28 cellular contexts compared by ENCODE assay signal in genomic region chr5:154394328-154394727, GRCh38. TPM values are rescaled to one million over a fixed set of nuclear protein-coding genes. Genes with fewer than 3 reads are reported as not detected.
DNase-seq lines count a peak whose midpoint lies in the region; ATAC-seq, FAIRE-seq and TF ChIP-seq lines count a peak whose summit lies in the region.
"Had no signal": no experiment of that assay in that cellular context is flagged by ENCODE, and none has a peak within 500 bp of the region (broad histone marks: within the 10 kb centered on the region; RNA-seq: fewer than 3 reads in every experiment).

No MANE protein-coding gene starts in this region.

- peaks cover 4 to 11% of the 10 kb centered on the region in 2 donors for H3K36me3 ChIP-seq in kidney (ENCODE audit: control insufficient read depth in 1 of 2, insufficient read depth in 2 of 2, low read length in 2 of 2)
- H3K36me3 ChIP-seq: breast epithelium, WERI-Rb-1 had no signal

- no peaks in the 10 kb centered on the region for H3K27me3 ChIP-seq in foreskin keratinocyte
- H3K27me3 ChIP-seq: breast epithelium, esophagus squamous epithelium, upper lobe of right lung had no signal

- no peak overlapping the region for H3K9ac ChIP-seq in kidney (ENCODE audit: low read length in 2 of 2)
- H3K9ac ChIP-seq: SK-N-SH had no signal

- H3K9me3 Mint-ChIP-seq in natural killer cell = no peaks in the 10 kb centered on the region
- no peaks in the 10 kb centered on the region for H3K9me3 Mint-ChIP-seq in natural killer cell treated with Interleukin-12 subunit alpha and Interleukin-12 subunit beta and Interleukin-15 and Interleukin-18, amount 100 ng/mL, for 72 hours
- H3K9me3 Mint-ChIP-seq: activated CD4-positive, alpha-beta T cell treated with anti-CD3 and anti-CD28 coated beads, Interleukin-2, amount 10 ng/mL, durations not matched to agents 24 days and 14 days; activated naive CD4-positive, alpha-beta T cell treated with anti-CD3 and anti-CD28 coated beads, Interleukin-2, amount 10 ng/mL, durations not matched to agents 7 days and 5 days had no signal

- H3K27ac ChIP-seq in foreskin keratinocyte = no peak overlapping the region
- H3K27ac ChIP-seq in kidney (ENCODE audit: low read depth in 2 of 2, low read length in 2 of 2) = no peak overlapping the region
- H3K27ac ChIP-seq: breast epithelium, esophagus squamous epithelium, skin epidermis, upper lobe of right lung, WERI-Rb-1 had no signal

- H3K27me3 Mint-ChIP-seq in natural killer cell (ENCODE audit: low read depth in 2 of 2) = no peaks in the 10 kb centered on the region
- no peaks in the 10 kb centered on the region for H3K27me3 Mint-ChIP-seq in natural killer cell treated with Interleukin-12 subunit alpha and Interleukin-12 subunit beta and Interleukin-15 and Interleukin-18, amount 100 ng/mL, for 72 hours
- H3K27me3 Mint-ChIP-seq: activated CD4-positive, alpha-beta T cell treated with anti-CD3 and anti-CD28 coated beads, Interleukin-2, amount 10 ng/mL, durations not matched to agents 24 days and 14 days; activated naive CD4-positive, alpha-beta T cell treated with anti-CD3 and anti-CD28 coated beads, Interleukin-2, amount 10 ng/mL, durations not matched to agents 7 days and 5 days; T-helper 17 cell had no signal

- FAIRE-seq in kidney (lab: Jason Lieb, UNC) = no peak
- FAIRE-seq: colon, GM19239, islet of Langerhans had no signal

- H3K4me1 ChIP-seq in foreskin keratinocyte = peaks cover 12% of the 10 kb centered on the region
- H3K4me1 ChIP-seq in kidney (ENCODE audit: control insufficient read depth in 1 of 2, insufficient read depth in 1 of 2, low read depth in 1 of 2, low read length in 2 of 2) = no peaks in the 10 kb centered on the region
- H3K4me1 ChIP-seq: breast epithelium, esophagus squamous epithelium, upper lobe of right lung had no signal

- no peak for ATAC-seq in natural killer cell
- no peak for ATAC-seq in natural killer cell treated with Interleukin-12 subunit alpha and Interleukin-12 subunit beta and Interleukin-15 and Interleukin-18, amount 100 ng/mL, for 72 hours
- ATAC-seq in foreskin keratinocyte = peak; percentile 1
- no peak for ATAC-seq in HG02623 (IDR thresholded peaks at IDR 0.05; ENCODE audit: unreplicated experiment)
- no peak for ATAC-seq in HG03565 (IDR thresholded peaks at IDR 0.05; ENCODE audit: unreplicated experiment)
- ATAC-seq: T-helper 17 cell, upper lobe of right lung had no signal

- H3K27ac Mint-ChIP-seq in natural killer cell = peak overlapping the region; percentile 35 to 47
- H3K27ac Mint-ChIP-seq in natural killer cell treated with Interleukin-12 subunit alpha and Interleukin-12 subunit beta and Interleukin-15 and Interleukin-18, amount 100 ng/mL, for 72 hours = no peak overlapping the region
- H3K27ac Mint-ChIP-seq: activated CD4-positive, alpha-beta T cell treated with anti-CD3 and anti-CD28 coated beads, Interleukin-2, amount 10 ng/mL, durations not matched to agents 24 days and 14 days; activated naive CD4-positive, alpha-beta T cell treated with anti-CD3 and anti-CD28 coated beads, Interleukin-2, amount 10 ng/mL, durations not matched to agents 7 days and 5 days; T-helper 17 cell had no signal

- H3K4me3 ChIP-seq in kidney (ENCODE audit: low read length in 2 of 2) = no peak overlapping the region
- H3K4me3 ChIP-seq: breast epithelium, esophagus squamous epithelium, skin epidermis, upper lobe of right lung had no signal

- H3K4me3 Mint-ChIP-seq in natural killer cell = no peak overlapping the region
- no peak overlapping the region for H3K4me3 Mint-ChIP-seq in natural killer cell treated with Interleukin-12 subunit alpha and Interleukin-12 subunit beta and Interleukin-15 and Interleukin-18, amount 100 ng/mL, for 72 hours
- H3K4me3 Mint-ChIP-seq: activated CD4-positive, alpha-beta T cell treated with anti-CD3 and anti-CD28 coated beads, Interleukin-2, amount 10 ng/mL, durations not matched to agents 24 days and 14 days; activated naive CD4-positive, alpha-beta T cell treated with anti-CD3 and anti-CD28 coated beads, Interleukin-2, amount 10 ng/mL, durations not matched to agents 7 days and 5 days; T-helper 17 cell had no signal

- DNase-seq in natural killer cell (no peak), RPMI8226 (peak; percentile 88), foreskin keratinocyte (no peak), kidney glomerular epithelial cell (lab: John Stamatoyannopoulos, UW) (no peak), kidney (no peak)
- no peak for DNase-seq in natural killer cell treated with Interleukin-12 subunit alpha and Interleukin-12 subunit beta and Interleukin-15 and Interleukin-18, amount 100 ng/mL, for 72 hours (ENCODE audit: low spot score)
- DNase-seq: activated CD4-positive, alpha-beta T cell treated with anti-CD3 and anti-CD28 coated beads, Interleukin-2, amount 10 ng/mL, durations not matched to agents 24 days and 14 days; activated naive CD4-positive, alpha-beta T cell treated with anti-CD3 and anti-CD28 coated beads, Interleukin-2, amount 10 ng/mL, durations not matched to agents 7 days and 5 days; amygdala; C1 segment of cervical spinal cord; esophagus squamous epithelium; HCEC 1CT; mesenchymal stem cell; NCI-H1436; NCI-H69; occipital lobe; SK-N-SH; stimulated activated CD4-positive, alpha-beta T cell treated with anti-CD3 and anti-CD28 coated beads, Interleukin-1b, Interleukin-23, amount 100 ng/mL, for 48 hours; T-helper 17 cell; upper lobe of right lung; WERI-Rb-1 had no signal

- intact Hi-C loops in natural killer cell (cut with micrococcal nuclease) (no loop called here), kidney (cut with DNase I) (no loop called here)

- TF ChIP-seq CTCF in natural killer cell (IDR thresholded peaks at IDR 0.05) (no peak), foreskin keratinocyte (conservative IDR thresholded peaks at IDR 0.05) (peak; percentile 33), kidney (IDR thresholded peaks at IDR 0.05; ENCODE audit: borderline replicate concordance, extremely low read depth, insufficient read depth) (no peak)

- H3K4me1 Mint-ChIP-seq in natural killer cell = peaks cover 25 to 45% of the 10 kb centered on the region in 2 donors
- H3K4me1 Mint-ChIP-seq in natural killer cell treated with Interleukin-12 subunit alpha and Interleukin-12 subunit beta and Interleukin-15 and Interleukin-18, amount 100 ng/mL, for 72 hours (ENCODE audit: low read depth in 2 of 2) = peaks cover 18 to 35% of the 10 kb centered on the region in 2 donors

- no peaks in the 10 kb centered on the region for H3K9me3 ChIP-seq in kidney (ENCODE audit: control insufficient read depth in 1 of 2, low read length in 2 of 2)
- H3K9me3 ChIP-seq: breast epithelium, esophagus squamous epithelium, SK-N-SH, upper lobe of right lung had no signal

- no peaks in the 10 kb centered on the region for H3K36me3 Mint-ChIP-seq in natural killer cell
- peaks cover 5% of the 10 kb centered on the region for H3K36me3 Mint-ChIP-seq in natural killer cell treated with Interleukin-12 subunit alpha and Interleukin-12 subunit beta and Interleukin-15 and Interleukin-18, amount 100 ng/mL, for 72 hours

RNA-seq across cellular contexts. Expression of gene SAP30L, which starts 51.5 kb away (rescaled TPM):
- total RNA-seq in natural killer cell (10 to 100 TPM; 37.0 to 48.4 (median 47.6) TPM), foreskin keratinocyte (32.4 and 37.7 TPM in 2 replicates), kidney (33.0 TPM)
- total RNA-seq in natural killer cell treated with Interleukin-12 subunit alpha and Interleukin-12 subunit beta and Interleukin-15 and Interleukin-18, amount 100 ng/mL, for 72 hours = 10 to 100 TPM; 20.4 to 32.8 TPM
- polyA plus RNA-seq in foreskin keratinocyte (35.7 and 37.1 TPM in 2 replicates), kidney (ENCODE audit: insufficient read depth, low read depth, low replicate concordance) (30.7 TPM)

Comparison
In these comparisons a context has a peak if more than half of its experiments do, and no peak if none do; other contexts are left out.
1. H3K27ac Mint-ChIP-seq: peak in natural killer cell (2 of 2); none in natural killer cell treated with Interleukin-12 subunit alpha and Interleukin-12 subunit beta and Interleukin-15 and Interleukin-18, amount 100 ng/mL, for 72 hours (0 of 2).